Comparison of ENCODE assay signal across 8 cellular contexts in genomic region chr19:45882652-45883585, GRCh38. TPM values are rescaled to one million over a fixed set of nuclear protein-coding genes. Genes with fewer than 3 reads are reported as not detected.
A peak's percentile ranks its signal among the peaks of the same experiment; 100 is the strongest.
DNase-seq lines count a peak whose midpoint lies in the region; ATAC-seq and TF ChIP-seq lines count a peak whose summit lies in the region.

No MANE protein-coding gene starts in this region.

- H3K9me3 Mint-ChIP-seq in CD8-positive, alpha-beta memory T cell, result no peaks in the 10 kb centered on the region

- TF ChIP-seq POLR2A in lower leg skin (IDR thresholded peaks at IDR 0.05), result no peak

- peaks cover 0 to 16% (median 4%) of the 10 kb centered on the region in 3 donors for H3K36me3 Mint-ChIP-seq in CD8-positive, alpha-beta memory T cell

- intact Hi-C loops in lower leg skin (cut with DNase I; ENCODE audit: low total_unique reads), result no loop called here

- peak overlapping the region; percentile 6 to 91 (median 66) for H3K27ac Mint-ChIP-seq in CD8-positive, alpha-beta memory T cell

- H3K27me3 Mint-ChIP-seq in CD8-positive, alpha-beta memory T cell, result peaks cover 9% of the 10 kb centered on the region in 2 donors

- ATAC-seq in GM18861 (IDR thresholded peaks at IDR 0.05; ENCODE audit: unreplicated experiment), result no peak

- peaks cover 17 to 38% (median 24%) of the 10 kb centered on the region in 3 donors for H3K4me1 Mint-ChIP-seq in CD8-positive, alpha-beta memory T cell

- no peaks in the 10 kb centered on the region for H3K9me3 ChIP-seq in CD8-positive, alpha-beta memory T cell (ENCODE audit: low read length)

- 10 to 16% methylated on average over 45 to 46 of the region's 47 CpGs for WGBS in lower leg skin, 2 donors

- peak overlapping the region; percentile 67 to 87 (median 77) for H3K4me3 Mint-ChIP-seq in CD8-positive, alpha-beta memory T cell

- peak in 1 of 3 donors; percentile 79 for TF ChIP-seq CTCF in lower leg skin (IDR thresholded peaks at IDR 0.05)

- peaks cover 34% of the 10 kb centered on the region for H3K4me1 ChIP-seq in CD8-positive, alpha-beta memory T cell (ENCODE audit: insufficient read depth, low read length)

- no peaks in the 10 kb centered on the region for H3K36me3 ChIP-seq in CD8-positive, alpha-beta memory T cell (ENCODE audit: insufficient read depth, low read length)

- POLR2A ChIA-PET in CD8-positive, alpha-beta memory T cell (lab: Charles Lee), result interaction anchor here (0.6 kb wide), 1 partner anchor 22 kb away, joined by 5 read pairs; no protein-coding TSS in a partner anchor

- H3K27ac ChIP-seq in CD8-positive, alpha-beta memory T cell (ENCODE audit: low read depth, low read length), result peak overlapping the region; percentile 24

- CTCF ChIA-PET in CD8-positive, alpha-beta memory T cell (lab: Charles Lee), result interaction anchor here (0.9 to 1.8 kb wide), 12 partner anchors 10 to 113 kb away, joined by 3 to 14 read pairs (median 5); partner anchors contain the start of genes FOXA3, MYPOP, SIX5 and SYMPK

- H3K27me3 ChIP-seq in CD8-positive, alpha-beta memory T cell (ENCODE audit: insufficient read depth, low read length, poor library complexity, severe bottlenecking), result peaks cover 2% of the 10 kb centered on the region

- no peak overlapping the region for H3K4me3 ChIP-seq in CD8-positive, alpha-beta memory T cell (ENCODE audit: low read length)
- no peak overlapping the region for H3K4me3 ChIP-seq in lower leg skin (ENCODE audit: low read depth, poor library complexity, severe bottlenecking)

- peak; percentile 70 to 85 (median 76) for DNase-seq in CD8-positive, alpha-beta memory T cell
- DNase-seq in H4 (ENCODE audit: low spot score), result peak; percentile 63
- DNase-seq in NCI-H748 (lab: John Stamatoyannopoulos, UW; ENCODE audit: unreplicated experiment), result peak; percentile 91
- peak; percentile 77 to 80 for DNase-seq in activated CD4-positive, alpha-beta T cell treated with anti-CD3 and anti-CD28 coated beads, Interleukin-2, amount 50 U/mL, for 4 hours
- peak; percentile 93 for DNase-seq in ecto neural progenitor cell (ENCODE audit: low spot score)
- peak; percentile 60 to 95 for DNase-seq in lower leg skin (ENCODE audit: low spot score in 2 of 2)
- peak; percentile 71 to 81 for DNase-seq in stimulated activated CD4-positive, alpha-beta T cell treated with anti-CD3 and anti-CD28 coated beads, Interleukin-4, amount 100 ng/mL, for 4 hours

RNA-seq across cellular contexts. Expression of gene IRF2BP1, which starts 3.0 kb away (rescaled TPM):
- total RNA-seq in CD8-positive, alpha-beta memory T cell, result 10 to 100 TPM; 17.9 to 18.6 TPM
- 8.5 TPM for polyA plus RNA-seq in CD8-positive, alpha-beta memory T cell
- total RNA-seq in H4 (2014; rRNA removed; shearing (Covaris generic)), result 8.7 and 13.0 TPM in 2 replicates
- 10 to 100 TPM; 38.9 to 44.0 (median 42.8) TPM for total RNA-seq in lower leg skin

RNA-seq across cellular contexts. Expression of gene FOXA3, which starts 18.8 kb away (rescaled TPM):
- total RNA-seq in CD8-positive, alpha-beta memory T cell, result under 1 TPM; 0.59 to 0.62 TPM
- polyA plus RNA-seq in CD8-positive, alpha-beta memory T cell, result not detected
- total RNA-seq in H4 (2014; rRNA removed; shearing (Covaris generic)), result 0.31 TPM in 1 of 2 replicates, not detected in the other
- under 1 TPM in 1 of 4 donors, not detected in 3; 0.12 TPM for total RNA-seq in lower leg skin

RNA-seq across cellular contexts. Expression of gene MYPOP, which starts 19.5 kb away (rescaled TPM):
- 1 to 10 TPM; 4.9 to 5.8 TPM for total RNA-seq in CD8-positive, alpha-beta memory T cell
- 0.46 TPM for polyA plus RNA-seq in CD8-positive, alpha-beta memory T cell
- total RNA-seq in H4 (2014; rRNA removed; shearing (Covaris generic)), result 0.52 and 0.78 TPM in 2 replicates
- total RNA-seq in lower leg skin, result 1 to 10 TPM; 2.0 to 8.0 (median 7.2) TPM

RNA-seq across cellular contexts. Expression of gene SYMPK, which starts 20.0 kb away (rescaled TPM):
- total RNA-seq in CD8-positive, alpha-beta memory T cell, result 100 to 1,000 TPM; 116 to 119 TPM
- polyA plus RNA-seq in CD8-positive, alpha-beta memory T cell, result 17.5 TPM
- total RNA-seq in H4 (2014; rRNA removed; shearing (Covaris generic)), result 13.2 and 17.7 TPM in 2 replicates
- total RNA-seq in lower leg skin, result 10 to 100 TPM; 30.3 to 62.8 (median 46.6) TPM

RNA-seq across cellular contexts. Expression of gene NANOS2, which starts 31.7 kb away (rescaled TPM):
- total RNA-seq in CD8-positive, alpha-beta memory T cell, result not detected
- polyA plus RNA-seq in CD8-positive, alpha-beta memory T cell, result not detected
- not detected in 2 replicates for total RNA-seq in H4 (2014; rRNA removed; shearing (Covaris generic))
- total RNA-seq in lower leg skin, result not detected
